Comparison of ENCODE assay signal across 8 cellular contexts in genomic region chr3:159762238-159762637, GRCh38.
A peak's percentile ranks its signal among the peaks of the same experiment; 100 is the strongest.
DNase-seq lines count a peak whose midpoint lies in the region; ATAC-seq, FAIRE-seq and TF ChIP-seq lines count a peak whose summit lies in the region.

No MANE protein-coding gene starts in this region.

- no peak overlapping the region for H2AFZ ChIP-seq in keratinocyte (ENCODE audit: control insufficient read depth, low read length)

- peak overlapping the region; percentile 93 for H3K4me2 ChIP-seq in keratinocyte (ENCODE audit: control insufficient read depth, extremely low read depth, insufficient read depth, low read depth, low read length)

- H3K4me3 Mint-ChIP-seq in T-helper 1 cell treated with Interleukin-12 subunit alpha and Interleukin-12 subunit beta and Interleukin-4 antibody, amounts not matched to agents 30 μg/mL and 1 μg/mL, for 36 hours: peak overlapping the region; percentile 36
- H3K4me3 Mint-ChIP-seq in activated T-helper 2 cell treated with anti-CD3 and anti-CD28 coated beads, Interferon-gamma antibody, Interleukin-2, Interleukin-4, amounts not matched to agents 10 μg/mL and 5 μg/mL and 100 μg/mL, durations not matched to agents 14 hours and 24 hours and 36 hours (ENCODE audit: low read depth): peak overlapping the region; percentile 58

- H3K79me2 ChIP-seq in keratinocyte (ENCODE audit: control insufficient read depth, insufficient read depth, low read length): peaks cover 14% of the 10 kb centered on the region

- H3K9me3 Mint-ChIP-seq in T-helper 1 cell treated with Interleukin-12 subunit alpha and Interleukin-12 subunit beta and Interleukin-4 antibody, amounts not matched to agents 30 μg/mL and 1 μg/mL, for 36 hours: no peaks in the 10 kb centered on the region
- H3K9me3 Mint-ChIP-seq in activated T-helper 2 cell treated with anti-CD3 and anti-CD28 coated beads, Interferon-gamma antibody, Interleukin-2, Interleukin-4, amounts not matched to agents 10 μg/mL and 5 μg/mL and 100 μg/mL, durations not matched to agents 14 hours and 24 hours and 36 hours: no peaks in the 10 kb centered on the region

- H3K9me1 ChIP-seq in keratinocyte (ENCODE audit: control insufficient read depth, extremely low read depth, insufficient read depth, low read length): no peaks in the 10 kb centered on the region

- no peaks in the 10 kb centered on the region for H3K36me3 Mint-ChIP-seq in T-helper 1 cell treated with Interleukin-12 subunit alpha and Interleukin-12 subunit beta and Interleukin-4 antibody, amounts not matched to agents 30 μg/mL and 1 μg/mL, for 36 hours (ENCODE audit: low read depth)
- no peaks in the 10 kb centered on the region for H3K36me3 Mint-ChIP-seq in activated T-helper 2 cell treated with anti-CD3 and anti-CD28 coated beads, Interferon-gamma antibody, Interleukin-2, Interleukin-4, amounts not matched to agents 10 μg/mL and 5 μg/mL and 100 μg/mL, durations not matched to agents 14 hours and 24 hours and 36 hours (ENCODE audit: low read depth)

- no peaks in the 10 kb centered on the region for H3K27me3 ChIP-seq in keratinocyte (ENCODE audit: control insufficient read depth, extremely low read depth, insufficient read depth, low read length)
- H3K27me3 ChIP-seq in tibial artery: no peaks in the 10 kb centered on the region

- no peak overlapping the region for H3K27ac Mint-ChIP-seq in T-helper 1 cell treated with Interleukin-12 subunit alpha and Interleukin-12 subunit beta and Interleukin-4 antibody, amounts not matched to agents 30 μg/mL and 1 μg/mL, for 36 hours
- no peak overlapping the region for H3K27ac Mint-ChIP-seq in activated T-helper 2 cell treated with anti-CD3 and anti-CD28 coated beads, Interferon-gamma antibody, Interleukin-2, Interleukin-4, amounts not matched to agents 10 μg/mL and 5 μg/mL and 100 μg/mL, durations not matched to agents 14 hours and 24 hours and 36 hours

- DNase-seq in T-helper 1 cell (no peak), keratinocyte (ENCODE audit: low read depth, low spot score) (no peak), tibial artery (no peak), NCI-H526 (lab: John Stamatoyannopoulos, UW) (no peak), NCI-H2107 (lab: John Stamatoyannopoulos, UW) (no peak)
- no peak for DNase-seq in activated T-helper 2 cell treated with anti-CD3 and anti-CD28 coated beads, Interferon-gamma antibody, Interleukin-2, Interleukin-4, amounts not matched to agents 10 μg/mL and 5 μg/mL and 100 μg/mL, durations not matched to agents 14 hours and 24 hours and 36 hours (ENCODE audit: low spot score)

- peak; percentile 69 for FAIRE-seq in keratinocyte (lab: Jason Lieb, UNC)

- dilution Hi-C loops in keratinocyte (cut with MboI; ENCODE audit: extremely low pct_ligation_motif_present, low sequenced_read_pairs): no loop called here

- no peak for ATAC-seq in GM18868 (IDR thresholded peaks at IDR 0.05; ENCODE audit: unreplicated experiment)

- H3K36me3 ChIP-seq in keratinocyte (ENCODE audit: control insufficient read depth in 2 of 2, extremely low read depth in 1 of 2, insufficient read depth in 2 of 2, low read length in 2 of 2) (no peaks in the 10 kb centered on the region), tibial artery (no peaks in the 10 kb centered on the region)

- peak overlapping the region; percentile 74 for H3K9ac ChIP-seq in keratinocyte (ENCODE audit: control insufficient read depth, extremely low read depth, insufficient read depth, low read length)

- H3K27ac ChIP-seq in keratinocyte (ENCODE audit: control insufficient read depth, insufficient read depth, low read length) (peak overlapping the region; percentile 90), tibial artery (peak overlapping the region; percentile 92 to 98)

- no peaks in the 10 kb centered on the region for H3K9me3 ChIP-seq in keratinocyte (ENCODE audit: control insufficient read depth, low read depth, low read length)
- H3K9me3 ChIP-seq in tibial artery: no peaks in the 10 kb centered on the region

- H3K27me3 Mint-ChIP-seq in T-helper 1 cell treated with Interleukin-12 subunit alpha and Interleukin-12 subunit beta and Interleukin-4 antibody, amounts not matched to agents 30 μg/mL and 1 μg/mL, for 36 hours (ENCODE audit: low read depth): peaks cover 56% of the 10 kb centered on the region
- H3K27me3 Mint-ChIP-seq in activated T-helper 2 cell treated with anti-CD3 and anti-CD28 coated beads, Interferon-gamma antibody, Interleukin-2, Interleukin-4, amounts not matched to agents 10 μg/mL and 5 μg/mL and 100 μg/mL, durations not matched to agents 14 hours and 24 hours and 36 hours (ENCODE audit: low read depth): peaks cover 55% of the 10 kb centered on the region

- H3K4me1 ChIP-seq in keratinocyte (ENCODE audit: control insufficient read depth, extremely low read depth, insufficient read depth, low read length) (peaks cover 35% of the 10 kb centered on the region), tibial artery (peaks cover 0 to 34% (median 19%) of the 10 kb centered on the region in 4 donors)

- TF ChIP-seq CTCF in keratinocyte (optimal IDR thresholded peaks at IDR 0.05 in 1 of 3, IDR thresholded peaks at IDR 0.05 in 1 of 3, conservative IDR thresholded peaks at IDR 0.05 in 1 of 3; ENCODE audit: extremely low read depth in 1 of 3, insufficient read depth in 2 of 3, low read length in 3 of 3) (peak in 1 of 3 experiments; percentile 30), tibial artery (IDR thresholded peaks at IDR 0.05) (no peak)

- peaks cover 2% of the 10 kb centered on the region for H4K20me1 ChIP-seq in keratinocyte (ENCODE audit: control insufficient read depth, extremely low read depth, insufficient read depth, low read length)

- peaks cover 12% of the 10 kb centered on the region for H3K4me1 Mint-ChIP-seq in T-helper 1 cell treated with Interleukin-12 subunit alpha and Interleukin-12 subunit beta and Interleukin-4 antibody, amounts not matched to agents 30 μg/mL and 1 μg/mL, for 36 hours (ENCODE audit: low read depth)
- H3K4me1 Mint-ChIP-seq in activated T-helper 2 cell treated with anti-CD3 and anti-CD28 coated beads, Interferon-gamma antibody, Interleukin-2, Interleukin-4, amounts not matched to agents 10 μg/mL and 5 μg/mL and 100 μg/mL, durations not matched to agents 14 hours and 24 hours and 36 hours (ENCODE audit: low read depth): peaks cover 16% of the 10 kb centered on the region

- peak overlapping the region; percentile 57 to 65 (median 63) for H3K4me3 ChIP-seq in keratinocyte (ENCODE audit: control insufficient read depth in 2 of 3, extremely low read depth in 1 of 3, insufficient read depth in 2 of 3, low read depth in 1 of 3, low read length in 3 of 3)
- H3K4me3 ChIP-seq in tibial artery: peak overlapping the region; percentile 69 to 90

- intact Hi-C loops in activated T-helper 2 cell treated with anti-CD3 and anti-CD28 coated beads, Interferon-gamma antibody, Interleukin-2, Interleukin-4, amounts not matched to agents 10 μg/mL and 5 μg/mL and 100 μg/mL, durations not matched to agents 14 hours and 24 hours and 36 hours (cut with micrococcal nuclease): loop anchor here (10.0 kb wide), 2 partner anchors 223 to 463 kb away; partner anchors contain the start of genes C3orf80 and IL12A
- intact Hi-C loops in tibial artery (cut with DNase I; ENCODE audit: low total_unique reads): no loop called here
